1 cellular context compared by ENCODE assay signal in genomic region chr9:132842124-132843005, GRCh38.
TF ChIP-seq lines count a peak whose summit lies in the region.

No MANE protein-coding gene starts in this region.

TF ChIP-seq in HEK293, 187 proteins besides CTCF, POLR2A, EP300 and RAD21 (continued from another document):
- TF ChIP-seq ATF2 (tag by site-specific recombination; IDR thresholded peaks at IDR 0.05; ENCODE audit: low read depth): no peak
